Comparison of ENCODE assay signal across 1 cellular context in the genomic region with DNA sequence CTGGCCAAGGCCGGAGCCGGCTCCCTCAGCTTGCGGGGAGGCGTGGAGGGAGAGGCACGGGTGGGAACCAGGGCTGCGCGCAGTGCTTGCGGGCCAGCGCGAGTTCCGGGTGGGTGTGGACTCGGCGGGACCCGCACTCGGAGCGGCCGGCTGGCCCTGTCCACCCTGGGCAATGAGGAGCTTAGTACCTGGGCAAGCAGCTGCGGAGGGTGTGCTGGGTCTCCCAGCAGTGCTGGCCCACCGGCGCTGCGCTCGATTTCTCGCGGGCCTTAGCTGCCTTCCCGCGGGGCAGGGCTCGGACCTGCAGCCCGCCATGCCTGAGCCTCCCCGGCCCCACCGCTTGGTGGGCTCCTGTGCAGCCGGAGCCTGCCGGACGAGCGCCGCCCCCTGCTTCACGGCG.
A peak's percentile ranks its signal among the peaks of the same experiment; 100 is the strongest.
TF ChIP-seq lines count a peak whose summit lies in the region.

No MANE protein-coding gene starts in this region.

TF ChIP-seq in K562, 482 proteins besides CTCF, POLR2A, EP300 and RAD21 (continued from another document):
- TF ChIP-seq, protein P1, sequence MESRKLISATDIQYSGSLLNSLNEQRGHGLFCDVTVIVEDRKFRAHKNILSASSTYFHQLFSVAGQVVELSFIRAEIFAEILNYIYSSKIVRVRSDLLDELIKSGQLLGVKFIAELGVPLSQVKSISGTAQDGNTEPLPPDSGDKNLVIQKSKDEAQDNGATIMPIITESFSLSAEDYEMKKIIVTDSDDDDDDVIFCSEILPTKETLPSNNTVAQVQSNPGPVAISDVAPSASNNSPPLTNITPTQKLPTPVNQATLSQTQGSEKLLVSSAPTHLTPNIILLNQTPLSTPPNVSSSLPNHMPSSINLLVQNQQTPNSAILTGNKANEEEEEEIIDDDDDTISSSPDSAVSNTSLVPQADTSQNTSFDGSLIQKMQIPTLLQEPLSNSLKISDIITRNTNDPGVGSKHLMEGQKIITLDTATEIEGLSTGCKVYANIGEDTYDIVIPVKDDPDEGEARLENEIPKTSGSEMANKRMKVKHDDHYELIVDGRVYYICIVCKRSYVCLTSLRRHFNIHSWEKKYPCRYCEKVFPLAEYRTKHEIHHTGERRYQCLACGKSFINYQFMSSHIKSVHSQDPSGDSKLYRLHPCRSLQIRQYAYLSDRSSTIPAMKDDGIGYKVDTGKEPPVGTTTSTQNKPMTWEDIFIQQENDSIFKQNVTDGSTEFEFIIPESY (CRISPR knock-in tag; IDR thresholded peaks at IDR 0.05) = 0 out of 2 replicates have a peak, but pooled peaks have one; percentile 45
- TF ChIP-seq, protein P2, sequence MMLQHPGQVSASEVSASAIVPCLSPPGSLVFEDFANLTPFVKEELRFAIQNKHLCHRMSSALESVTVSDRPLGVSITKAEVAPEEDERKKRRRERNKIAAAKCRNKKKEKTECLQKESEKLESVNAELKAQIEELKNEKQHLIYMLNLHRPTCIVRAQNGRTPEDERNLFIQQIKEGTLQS (IDR thresholded peaks at IDR 0.05) = peak; percentile 14; the same call in 1 of the 2 replicates
- TF ChIP-seq, protein P2 (CRISPR knock-in tag; conservative IDR thresholded peaks at IDR 0.05) = no peak
- TF ChIP-seq TGIF2 (CRISPR knock-in tag; IDR thresholded peaks at IDR 0.05) (no peak), COPS2 (conservative IDR thresholded peaks at IDR 0.05) (no peak), KLF10 (CRISPR knock-in tag; IDR thresholded peaks at IDR 0.05) (no peak)
- TF ChIP-seq, protein P3, sequence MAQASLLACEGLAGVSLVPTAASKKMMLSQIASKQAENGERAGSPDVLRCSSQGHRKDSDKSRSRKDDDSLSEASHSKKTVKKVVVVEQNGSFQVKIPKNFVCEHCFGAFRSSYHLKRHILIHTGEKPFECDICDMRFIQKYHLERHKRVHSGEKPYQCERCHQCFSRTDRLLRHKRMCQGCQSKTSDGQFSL (CRISPR knock-in tag; IDR thresholded peaks at IDR 0.05) = no peak
- TF ChIP-seq, protein P3 (tag; IDR thresholded peaks at IDR 0.05) = no peak
